1 cellular context compared by ENCODE assay signal in the genomic region with DNA sequence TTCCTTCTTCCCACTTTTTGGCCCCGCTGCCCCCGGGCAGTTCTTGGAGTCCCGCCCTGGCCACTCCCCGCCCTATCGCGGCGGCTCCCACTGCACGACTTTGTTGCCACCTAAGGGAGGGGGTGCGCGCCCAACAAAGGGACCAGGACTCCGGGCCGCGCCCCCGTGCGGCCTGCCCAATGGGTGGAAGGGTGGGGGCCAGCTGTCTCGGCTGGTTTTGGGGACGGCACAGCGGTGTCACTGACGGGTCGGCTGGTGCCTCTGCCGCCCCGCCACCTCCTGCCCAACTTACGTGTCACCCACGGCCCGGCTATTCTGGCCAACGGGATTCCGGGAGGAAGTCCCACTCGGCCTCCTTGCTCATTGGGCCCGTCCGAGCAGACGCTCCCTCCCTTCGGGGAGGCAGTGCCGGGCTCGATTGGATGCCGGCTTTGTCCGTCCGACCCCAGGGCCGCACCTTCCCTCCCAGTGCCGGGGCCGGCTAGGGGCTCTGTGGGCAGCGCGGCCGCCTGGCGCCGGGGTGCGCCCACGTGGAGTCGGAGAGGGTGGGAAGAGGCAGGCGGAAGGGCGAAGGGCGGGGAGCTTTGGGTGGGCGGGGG.
TF ChIP-seq lines count a peak whose summit lies in the region.

Gene GOLIM4, minus strand, starts transcription at position 314 of the 599 bp plus-strand sequence. CDS start 639 bp downstream, outside the sequence.

TF ChIP-seq in K562, 482 proteins besides CTCF, POLR2A, EP300 and RAD21 (continued from another document and continues in another):
- TF ChIP-seq POLR2AphosphoS5 (IDR thresholded peaks at IDR 0.05; ENCODE audit: control insufficient read depth, insufficient read depth, low read depth, low read length) (peak; percentile 19), CHAMP1 (IDR thresholded peaks at IDR 0.05) (no peak), NR1H2 (CRISPR knock-in tag; IDR thresholded peaks at IDR 0.05) (peak; percentile 72), EHMT2 (IDR thresholded peaks at IDR 0.05) (no peak), GATAD2B (IDR thresholded peaks at IDR 0.05; ENCODE audit: borderline replicate concordance) (peak; percentile 19; the same call in 1 of the 2 replicates), MBD1 (CRISPR knock-in tag; IDR thresholded peaks at IDR 0.05) (no peak), ZNF644 (tag; IDR thresholded peaks at IDR 0.05; ENCODE audit: low read depth) (0 out of 2 replicates have a peak, but pooled peaks have one; percentile 15), PKNOX1 (IDR thresholded peaks at IDR 0.05) (peak; percentile 98), CHD2 (IDR thresholded peaks at IDR 0.05; ENCODE audit: low read depth, low read length) (peak; percentile 68), NFIC (IDR thresholded peaks at IDR 0.05) (peak; percentile 39; the same call in 1 of the 2 replicates), PBX2 (CRISPR knock-in tag; IDR thresholded peaks at IDR 0.05; ENCODE audit: low read depth) (peak; percentile 67), PBX2 (tag; conservative IDR thresholded peaks at IDR 0.05; ENCODE audit: low read depth) (peak; percentile 87), SP2 (IDR thresholded peaks at IDR 0.05; ENCODE audit: extremely low read depth, low read depth, low read length, poor library complexity, severe bottlenecking) (peak; percentile 67), FOS (IDR thresholded peaks at IDR 0.05; ENCODE audit: extremely low read depth, insufficient read length) (peak; percentile 65), SMARCB1 (IDR thresholded peaks at IDR 0.05; ENCODE audit: insufficient read length, low read depth) (no peak)
- TF ChIP-seq, protein P1, sequence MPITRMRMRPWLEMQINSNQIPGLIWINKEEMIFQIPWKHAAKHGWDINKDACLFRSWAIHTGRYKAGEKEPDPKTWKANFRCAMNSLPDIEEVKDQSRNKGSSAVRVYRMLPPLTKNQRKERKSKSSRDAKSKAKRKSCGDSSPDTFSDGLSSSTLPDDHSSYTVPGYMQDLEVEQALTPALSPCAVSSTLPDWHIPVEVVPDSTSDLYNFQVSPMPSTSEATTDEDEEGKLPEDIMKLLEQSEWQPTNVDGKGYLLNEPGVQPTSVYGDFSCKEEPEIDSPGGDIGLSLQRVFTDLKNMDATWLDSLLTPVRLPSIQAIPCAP (CRISPR knock-in tag; IDR thresholded peaks at IDR 0.05; ENCODE audit: borderline replicate concordance), result peak; percentile 89; the same call in 1 of the 2 replicates
- TF ChIP-seq, protein P2, sequence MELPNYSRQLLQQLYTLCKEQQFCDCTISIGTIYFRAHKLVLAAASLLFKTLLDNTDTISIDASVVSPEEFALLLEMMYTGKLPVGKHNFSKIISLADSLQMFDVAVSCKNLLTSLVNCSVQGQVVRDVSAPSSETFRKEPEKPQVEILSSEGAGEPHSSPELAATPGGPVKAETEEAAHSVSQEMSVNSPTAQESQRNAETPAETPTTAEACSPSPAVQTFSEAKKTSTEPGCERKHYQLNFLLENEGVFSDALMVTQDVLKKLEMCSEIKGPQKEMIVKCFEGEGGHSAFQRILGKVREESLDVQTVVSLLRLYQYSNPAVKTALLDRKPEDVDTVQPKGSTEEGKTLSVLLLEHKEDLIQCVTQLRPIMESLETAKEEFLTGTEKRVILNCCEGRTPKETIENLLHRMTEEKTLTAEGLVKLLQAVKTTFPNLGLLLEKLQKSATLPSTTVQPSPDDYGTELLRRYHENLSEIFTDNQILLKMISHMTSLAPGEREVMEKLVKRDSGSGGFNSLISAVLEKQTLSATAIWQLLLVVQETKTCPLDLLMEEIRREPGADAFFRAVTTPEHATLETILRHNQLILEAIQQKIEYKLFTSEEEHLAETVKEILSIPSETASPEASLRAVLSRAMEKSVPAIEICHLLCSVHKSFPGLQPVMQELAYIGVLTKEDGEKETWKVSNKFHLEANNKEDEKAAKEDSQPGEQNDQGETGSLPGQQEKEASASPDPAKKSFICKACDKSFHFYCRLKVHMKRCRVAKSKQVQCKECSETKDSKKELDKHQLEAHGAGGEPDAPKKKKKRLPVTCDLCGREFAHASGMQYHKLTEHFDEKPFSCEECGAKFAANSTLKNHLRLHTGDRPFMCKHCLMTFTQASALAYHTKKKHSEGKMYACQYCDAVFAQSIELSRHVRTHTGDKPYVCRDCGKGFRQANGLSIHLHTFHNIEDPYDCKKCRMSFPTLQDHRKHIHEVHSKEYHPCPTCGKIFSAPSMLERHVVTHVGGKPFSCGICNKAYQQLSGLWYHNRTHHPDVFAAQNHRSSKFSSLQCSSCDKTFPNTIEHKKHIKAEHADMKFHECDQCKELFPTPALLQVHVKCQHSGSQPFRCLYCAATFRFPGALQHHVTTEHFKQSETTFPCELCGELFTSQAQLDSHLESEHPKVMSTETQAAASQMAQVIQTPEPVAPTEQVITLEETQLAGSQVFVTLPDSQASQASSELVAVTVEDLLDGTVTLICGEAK (IDR thresholded peaks at IDR 0.05), result peak; percentile 73
- TF ChIP-seq, protein P2 (CRISPR knock-in tag; IDR thresholded peaks at IDR 0.05), result no peak; the same call in 1 of the 2 replicates
- TF ChIP-seq, protein P3, sequence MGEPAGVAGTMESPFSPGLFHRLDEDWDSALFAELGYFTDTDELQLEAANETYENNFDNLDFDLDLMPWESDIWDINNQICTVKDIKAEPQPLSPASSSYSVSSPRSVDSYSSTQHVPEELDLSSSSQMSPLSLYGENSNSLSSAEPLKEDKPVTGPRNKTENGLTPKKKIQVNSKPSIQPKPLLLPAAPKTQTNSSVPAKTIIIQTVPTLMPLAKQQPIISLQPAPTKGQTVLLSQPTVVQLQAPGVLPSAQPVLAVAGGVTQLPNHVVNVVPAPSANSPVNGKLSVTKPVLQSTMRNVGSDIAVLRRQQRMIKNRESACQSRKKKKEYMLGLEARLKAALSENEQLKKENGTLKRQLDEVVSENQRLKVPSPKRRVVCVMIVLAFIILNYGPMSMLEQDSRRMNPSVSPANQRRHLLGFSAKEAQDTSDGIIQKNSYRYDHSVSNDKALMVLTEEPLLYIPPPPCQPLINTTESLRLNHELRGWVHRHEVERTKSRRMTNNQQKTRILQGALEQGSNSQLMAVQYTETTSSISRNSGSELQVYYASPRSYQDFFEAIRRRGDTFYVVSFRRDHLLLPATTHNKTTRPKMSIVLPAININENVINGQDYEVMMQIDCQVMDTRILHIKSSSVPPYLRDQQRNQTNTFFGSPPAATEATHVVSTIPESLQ (CRISPR knock-in tag; IDR thresholded peaks at IDR 0.05), result peak; percentile 93
- TF ChIP-seq, protein P4, sequence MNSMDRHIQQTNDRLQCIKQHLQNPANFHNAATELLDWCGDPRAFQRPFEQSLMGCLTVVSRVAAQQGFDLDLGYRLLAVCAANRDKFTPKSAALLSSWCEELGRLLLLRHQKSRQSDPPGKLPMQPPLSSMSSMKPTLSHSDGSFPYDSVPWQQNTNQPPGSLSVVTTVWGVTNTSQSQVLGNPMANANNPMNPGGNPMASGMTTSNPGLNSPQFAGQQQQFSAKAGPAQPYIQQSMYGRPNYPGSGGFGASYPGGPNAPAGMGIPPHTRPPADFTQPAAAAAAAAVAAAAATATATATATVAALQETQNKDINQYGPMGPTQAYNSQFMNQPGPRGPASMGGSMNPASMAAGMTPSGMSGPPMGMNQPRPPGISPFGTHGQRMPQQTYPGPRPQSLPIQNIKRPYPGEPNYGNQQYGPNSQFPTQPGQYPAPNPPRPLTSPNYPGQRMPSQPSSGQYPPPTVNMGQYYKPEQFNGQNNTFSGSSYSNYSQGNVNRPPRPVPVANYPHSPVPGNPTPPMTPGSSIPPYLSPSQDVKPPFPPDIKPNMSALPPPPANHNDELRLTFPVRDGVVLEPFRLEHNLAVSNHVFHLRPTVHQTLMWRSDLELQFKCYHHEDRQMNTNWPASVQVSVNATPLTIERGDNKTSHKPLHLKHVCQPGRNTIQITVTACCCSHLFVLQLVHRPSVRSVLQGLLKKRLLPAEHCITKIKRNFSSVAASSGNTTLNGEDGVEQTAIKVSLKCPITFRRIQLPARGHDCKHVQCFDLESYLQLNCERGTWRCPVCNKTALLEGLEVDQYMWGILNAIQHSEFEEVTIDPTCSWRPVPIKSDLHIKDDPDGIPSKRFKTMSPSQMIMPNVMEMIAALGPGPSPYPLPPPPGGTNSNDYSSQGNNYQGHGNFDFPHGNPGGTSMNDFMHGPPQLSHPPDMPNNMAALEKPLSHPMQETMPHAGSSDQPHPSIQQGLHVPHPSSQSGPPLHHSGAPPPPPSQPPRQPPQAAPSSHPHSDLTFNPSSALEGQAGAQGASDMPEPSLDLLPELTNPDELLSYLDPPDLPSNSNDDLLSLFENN (IDR thresholded peaks at IDR 0.05; ENCODE audit: low read depth in 2 of 2, low read length in 2 of 2), result 0 out of 4 replicates have a peak, but pooled peaks of 1 of the 2 experiments have one; percentile 8
